Comparison of ENCODE assay signal across 18 cellular contexts in genomic region chr2:111640480-111640879, GRCh38.
"Had no signal": no experiment of that assay in that cellular context is flagged by ENCODE, and none has a peak within 500 bp of the region (broad histone marks: within the 10 kb centered on the region; RNA-seq: fewer than 3 reads in every experiment).

No MANE protein-coding gene starts in this region.

- H3K36me3 ChIP-seq: neutrophil, tibial artery had no signal

- H3K27me3 ChIP-seq: neutrophil, tibial artery had no signal

- H3K4me3 ChIP-seq: mucosa of descending colon, tibial artery had no signal

- H3K4me3 Mint-ChIP-seq: activated T-cell treated with anti-CD3 and anti-CD28 coated beads, Interleukin-2, amount 50 U/mL, for 4 hours; brain; endodermal cell; naive thymus-derived CD8-positive, alpha-beta T cell had no signal

- H3K4me1 Mint-ChIP-seq: brain; endodermal cell; naive thymus-derived CD8-positive, alpha-beta T cell had no signal

- H3K9me3 ChIP-seq: mucosa of descending colon, neutrophil, tibial artery had no signal

- H3K9me3 Mint-ChIP-seq: activated T-cell treated with anti-CD3 and anti-CD28 coated beads, Interleukin-2, amount 50 U/mL, for 4 hours had no signal

- H3K27ac ChIP-seq: neutrophil, tibial artery had no signal

- H3K36me3 Mint-ChIP-seq: brain had no signal

- H3K4me1 ChIP-seq: tibial artery had no signal

- H3K27ac Mint-ChIP-seq: activated naive CD4-positive, alpha-beta T cell treated with anti-CD3 and anti-CD28 coated beads, Interleukin-2, amount 50 U/mL, for 72 hours; brain; endodermal cell had no signal

- DNase-seq: activated CD4-positive, alpha-beta T cell treated with anti-CD3 and anti-CD28 coated beads, Interleukin-2, amount 50 U/mL, for 4 hours; activated CD4-positive, CD25-positive, alpha-beta regulatory T cell treated with anti-CD3 and anti-CD28 coated beads, Interleukin-2, amount 50 U/mL, for 72 hours; activated effector memory CD4-positive, alpha-beta T cell treated with anti-CD3 and anti-CD28 coated beads, Interleukin-2, amount 50 U/mL, for 16 hours; activated T-cell treated with anti-CD3 and anti-CD28 coated beads, Interleukin-2, amount 50 U/mL, for 4 hours; amygdala; dermis blood vessel endothelial cell; endodermal cell; foreskin melanocyte; head of caudate nucleus; left colon; mucosa of descending colon; naive thymus-derived CD8-positive, alpha-beta T cell; retina; stimulated activated CD4-positive, alpha-beta T cell treated with anti-CD3 and anti-CD28 coated beads, Interleukin-4, amount 100 ng/mL, for 4 hours; tibial artery had no signal
